8 cellular contexts compared by ENCODE assay signal in genomic region chr20:25195962-25196700, GRCh38. TPM values are rescaled to one million over a fixed set of nuclear protein-coding genes. Genes with fewer than 3 reads are reported as not detected.
A peak's percentile ranks its signal among the peaks of the same experiment; 100 is the strongest.
DNase-seq lines count a peak whose midpoint lies in the region; ATAC-seq, FAIRE-seq and TF ChIP-seq lines count a peak whose summit lies in the region.

No MANE protein-coding gene starts in this region.

- POLR2A ChIA-PET in activated CD4-positive, alpha-beta T cell treated with anti-CD3 and anti-CD28 coated beads for 36 hours (lab: Charles Lee) = interaction anchor here (0.6 to 0.8 kb wide), 2 partner anchors 66 to 211 kb away, joined by 3 read pairs; partner anchors contain the start of gene GINS1
- POLR2A ChIA-PET in MCF 10A (lab: Yijun Ruan, JAX) = interaction anchor here (0.7 to 3.4 kb wide), 18 partner anchors 8 to 202 kb away, joined by 3 to 105 read pairs (median 5); partner anchors contain the start of gene PYGB

- peak overlapping the region; percentile 84 for H3K4me3 Mint-ChIP-seq in activated CD4-positive, alpha-beta T cell treated with anti-CD3 and anti-CD28 coated beads for 36 hours
- peak overlapping the region; percentile 77 for H3K4me3 Mint-ChIP-seq in MCF 10A (ENCODE audit: unreplicated experiment)

- BruUV-seq in MCF 10A (replicated peaks; lab: Mats Ljungman, UMichigan) = TSS peak; percentile 29

- H3K27ac Mint-ChIP-seq in activated CD4-positive, alpha-beta T cell treated with anti-CD3 and anti-CD28 coated beads for 36 hours = peak overlapping the region; percentile 85
- H3K27ac Mint-ChIP-seq in MCF 10A (ENCODE audit: low read depth, unreplicated experiment) = peak overlapping the region; percentile 5

- H3K36me3 Mint-ChIP-seq in activated CD4-positive, alpha-beta T cell treated with anti-CD3 and anti-CD28 coated beads for 36 hours (ENCODE audit: low read depth) = no peaks in the 10 kb centered on the region
- peaks cover 16% of the 10 kb centered on the region for H3K36me3 Mint-ChIP-seq in MCF 10A (ENCODE audit: insufficient read depth, unreplicated experiment)

- FAIRE-seq in kidney (lab: Jason Lieb, UNC) = no peak

- H3K27me3 Mint-ChIP-seq in activated CD4-positive, alpha-beta T cell treated with anti-CD3 and anti-CD28 coated beads for 36 hours = no peaks in the 10 kb centered on the region
- no peaks in the 10 kb centered on the region for H3K27me3 Mint-ChIP-seq in MCF 10A (ENCODE audit: insufficient read depth, unreplicated experiment)

- H3K27ac ChIP-seq in kidney (ENCODE audit: low read depth in 2 of 2, low read length in 2 of 2) = peak overlapping the region; percentile 82 to 83

- H3K9me3 Mint-ChIP-seq in activated CD4-positive, alpha-beta T cell treated with anti-CD3 and anti-CD28 coated beads for 36 hours (ENCODE audit: low read depth) = no peaks in the 10 kb centered on the region
- H3K9me3 Mint-ChIP-seq in MCF 10A (ENCODE audit: unreplicated experiment) = no peaks in the 10 kb centered on the region

- H3K9me3 ChIP-seq in NT2/D1 (ENCODE audit: insufficient read depth, low read length) (no peaks in the 10 kb centered on the region), kidney (ENCODE audit: control insufficient read depth in 1 of 2, low read length in 2 of 2) (no peaks in the 10 kb centered on the region)

- intact Hi-C loops in activated CD4-positive, alpha-beta T cell treated with anti-CD3 and anti-CD28 coated beads for 36 hours (cut with DNase I, micrococcal nuclease) = loop anchor here (1.0 to 5.0 kb wide), 12 partner anchors 36 to 500 kb away; partner anchors contain the start of genes APMAP (in 2 of the 2), PYGB (in 2 of the 2), ABHD12 (in 1 of the 2) and GINS1 (in 1 of the 2)
- intact Hi-C loops in MCF 10A (cut with micrococcal nuclease) (no loop called here), kidney (cut with DNase I) (no loop called here)

- peak; percentile 53 for DNase-seq in activated CD4-positive, alpha-beta T cell treated with anti-CD3 and anti-CD28 coated beads for 36 hours
- DNase-seq in activated CD4-positive, alpha-beta T cell treated with anti-CD3 and anti-CD28 coated beads for 1 hour = no peak
- DNase-seq in NT2/D1 (ENCODE audit: low read depth, low spot score) (no peak), MCF 10A (ENCODE audit: unreplicated experiment) (peak; percentile 59), kidney (peak; percentile 87), NCI-H446 treated with DMSO at 0.1 percent for 48 hours (lab: John Stamatoyannopoulos, UW) (no peak)
- peak; percentile 29 for DNase-seq in stimulated activated CD4-positive, alpha-beta T cell treated with anti-CD3 and anti-CD28 coated beads, Interleukin-4, amount 100 ng/mL, for 24 hours

- peaks cover 7% of the 10 kb centered on the region for H3K27me3 ChIP-seq in NT2/D1 (ENCODE audit: insufficient read depth, insufficient read length)

- peaks cover 6% of the 10 kb centered on the region for H3K36me3 ChIP-seq in NT2/D1 (ENCODE audit: insufficient read depth, insufficient read length, low read length)
- peaks cover 0 to 2% of the 10 kb centered on the region in 2 donors for H3K36me3 ChIP-seq in kidney (ENCODE audit: control insufficient read depth in 1 of 2, insufficient read depth in 2 of 2, low read length in 2 of 2)

- H3K4me3 ChIP-seq in NT2/D1 (ENCODE audit: insufficient read length, low read depth) (peak overlapping the region; percentile 72), kidney (ENCODE audit: low read length in 2 of 2) (peak overlapping the region; percentile 86 to 89)

- ATAC-seq in activated CD4-positive, alpha-beta T cell treated with anti-CD3 and anti-CD28 coated beads for 36 hours = peak; percentile 18
- peak; percentile 20 for ATAC-seq in HG02943 (IDR thresholded peaks at IDR 0.05; ENCODE audit: low read depth, unreplicated experiment)

- H3K4me1 ChIP-seq in NT2/D1 (ENCODE audit: insufficient read depth, insufficient read length) (peaks cover 5% of the 10 kb centered on the region), kidney (ENCODE audit: control insufficient read depth in 1 of 2, insufficient read depth in 1 of 2, low read depth in 1 of 2, low read length in 2 of 2) (peaks cover 3 to 9% of the 10 kb centered on the region in 2 donors)

- H3K4me1 Mint-ChIP-seq in activated CD4-positive, alpha-beta T cell treated with anti-CD3 and anti-CD28 coated beads for 36 hours = peaks cover 44% of the 10 kb centered on the region
- peaks cover 36% of the 10 kb centered on the region for H3K4me1 Mint-ChIP-seq in MCF 10A (ENCODE audit: insufficient read depth, unreplicated experiment)

- CTCF ChIA-PET in activated CD4-positive, alpha-beta T cell treated with anti-CD3 and anti-CD28 coated beads for 36 hours (lab: Charles Lee) = interaction anchor here (0.5 to 2.0 kb wide), 3 partner anchors 8 to 112 kb away, joined by 3 to 6 read pairs (median 4); no protein-coding TSS in a partner anchor
- CTCF ChIA-PET in MCF 10A (lab: Yijun Ruan, JAX) = interaction anchor here (0.6 to 1.6 kb wide), 9 partner anchors 11 to 266 kb away, joined by 3 to 5 read pairs (median 3); partner anchors contain the start of gene PYGB

- TF ChIP-seq CTCF in MCF 10A (IDR thresholded peaks at IDR 0.05; ENCODE audit: unreplicated experiment) (no peak), kidney (IDR thresholded peaks at IDR 0.05; ENCODE audit: borderline replicate concordance, extremely low read depth, insufficient read depth) (no peak)

- H3K9ac ChIP-seq in NT2/D1 (ENCODE audit: insufficient read length, low read depth) (peak overlapping the region; percentile 83), kidney (ENCODE audit: low read length in 2 of 2) (peak overlapping the region; percentile 90 to 98)

RNA-seq across cellular contexts. Expression of gene ENTPD6, which starts 0.6 kb away (rescaled TPM):
- total RNA-seq in activated CD4-positive, alpha-beta T cell treated with anti-CD3 and anti-CD28 coated beads for 36 hours = 10 to 100 TPM; 34.3 to 41.5 TPM
- total RNA-seq in MCF 10A (2022) (98.0 and 99.5 TPM in 2 replicates), kidney (95.7 TPM)
- 59.0 TPM for polyA plus RNA-seq in kidney (ENCODE audit: insufficient read depth, low read depth, low replicate concordance)

RNA-seq across cellular contexts. Expression of gene PYGB, which starts 51.8 kb away (rescaled TPM):
- total RNA-seq in activated CD4-positive, alpha-beta T cell treated with anti-CD3 and anti-CD28 coated beads for 36 hours = 10 to 100 TPM; 18.0 to 21.1 TPM
- total RNA-seq in MCF 10A (2022) (375 and 435 TPM in 2 replicates), kidney (176 TPM)
- 50.9 TPM for polyA plus RNA-seq in kidney (ENCODE audit: insufficient read depth, low read depth, low replicate concordance)

Comparison
In these comparisons a context has a peak if more than half of its experiments do, and no peak if none do; other contexts are left out.
1. DNase-seq: peak in activated CD4-positive, alpha-beta T cell treated with anti-CD3 and anti-CD28 coated beads for 36 hours (single experiment), MCF 10A (single experiment), kidney (single experiment) and stimulated activated CD4-positive, alpha-beta T cell treated with anti-CD3 and anti-CD28 coated beads, Interleukin-4, amount 100 ng/mL, for 24 hours (single experiment); none in activated CD4-positive, alpha-beta T cell treated with anti-CD3 and anti-CD28 coated beads for 1 hour (single experiment), NT2/D1 (single experiment) and NCI-H446 treated with DMSO at 0.1 percent for 48 hours (single experiment).
2. intact Hi-C loops: an anchor here in activated CD4-positive, alpha-beta T cell treated with anti-CD3 and anti-CD28 coated beads for 36 hours (1.0 to 5.0 kb wide); none called in MCF 10A and kidney.